17 cellular contexts compared by ENCODE assay signal in the genomic region with DNA sequence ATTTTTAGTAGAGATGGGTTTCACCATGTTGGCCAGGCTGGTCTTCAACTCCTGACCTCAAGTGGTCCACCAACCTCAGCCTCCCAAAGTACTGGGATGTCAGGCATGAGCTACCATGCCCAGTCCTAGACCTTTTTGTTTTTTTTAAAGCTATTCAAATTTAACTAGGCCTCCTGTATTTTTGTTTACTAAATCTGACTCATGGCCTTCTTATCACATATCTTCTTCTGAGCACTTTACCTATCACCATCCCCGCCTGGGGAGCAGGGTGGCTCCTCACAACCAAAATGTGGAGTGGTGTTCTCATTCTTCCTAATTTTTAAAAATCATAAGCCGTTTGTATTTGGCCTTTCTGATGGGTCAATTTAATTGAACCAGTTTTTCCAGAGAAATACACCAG.
DNase-seq lines count a peak whose midpoint lies in the region; ATAC-seq and TF ChIP-seq lines count a peak whose summit lies in the region.
"Had no signal": no experiment of that assay in that cellular context is flagged by ENCODE, and none has a peak within 500 bp of the region (broad histone marks: within the 10 kb centered on the region; RNA-seq: fewer than 3 reads in every experiment).

No MANE protein-coding gene starts in this region.

- no peak overlapping the region for H3K9ac ChIP-seq in HUES6 (ENCODE audit: low read length)

- H3K27ac ChIP-seq in cardiac muscle cell = peak overlapping the region; percentile 22
- no peak overlapping the region for H3K27ac ChIP-seq in heart left ventricle
- peak overlapping the region; percentile 56 for H3K27ac ChIP-seq in HUES6 (ENCODE audit: low read depth, low read length)

- peaks cover 86% of the 10 kb centered on the region for H3K36me3 ChIP-seq in cardiac muscle cell
- peaks cover 0 to 45% (median 22%) of the 10 kb centered on the region in 9 donors for H3K36me3 ChIP-seq in heart left ventricle
- peaks cover 68% of the 10 kb centered on the region for H3K36me3 ChIP-seq in HUES6 (ENCODE audit: control insufficient read depth, insufficient read depth, low read length)
- H3K36me3 ChIP-seq: BE2C had no signal

- H3K27me3 Mint-ChIP-seq in chondrocyte (ENCODE audit: low read depth) = no peaks in the 10 kb centered on the region
- H3K27me3 Mint-ChIP-seq: CD4-positive, CD25-positive, alpha-beta regulatory T cell had no signal

- WGBS in heart left ventricle, 4 donors = 74 to 82% (median 79%) methylated on average over 2 of the region's 2 CpGs

- DNase-seq in cardiac muscle cell (ENCODE audit: low read depth in 1 of 2, low spot score in 1 of 2) = no peak
- no peak for DNase-seq in heart left ventricle
- DNase-seq in chondrocyte (ENCODE audit: low spot score) = no peak
- no peak for DNase-seq in HPDE6-E6E7 (ENCODE audit: extremely low spot score)
- DNase-seq: ACHN; BE2C; C1 segment of cervical spinal cord; CD4-positive, CD25-positive, alpha-beta regulatory T cell; CD8-positive, alpha-beta memory T cell; COR-L47; DMS79 treated with DMSO at 0.1 percent for 48 hours; GF-D8; GOT3; H7; HFFc6 had no signal

- peaks cover 31% of the 10 kb centered on the region for H3K4me1 Mint-ChIP-seq in chondrocyte (ENCODE audit: low read depth)
- H3K4me1 Mint-ChIP-seq: CD8-positive, alpha-beta memory T cell had no signal

- H3K9me3 ChIP-seq in cardiac muscle cell (ENCODE audit: low read depth) = no peaks in the 10 kb centered on the region
- peaks cover 0 to 6% (median 0%) of the 10 kb centered on the region in 12 donors for H3K9me3 ChIP-seq in heart left ventricle
- H3K9me3 ChIP-seq in HUES6 (ENCODE audit: control insufficient read depth, insufficient read depth, low read depth, low read length) = no peaks in the 10 kb centered on the region
- H3K9me3 ChIP-seq: BE2C had no signal

- H3K4me1 ChIP-seq in cardiac muscle cell (ENCODE audit: low read depth) (peaks cover 12% of the 10 kb centered on the region), heart left ventricle (peaks cover 0 to 33% (median 2%) of the 10 kb centered on the region in 12 donors), HUES6 (ENCODE audit: control insufficient read depth, insufficient read depth, low read length) (peaks cover 33% of the 10 kb centered on the region)
- H3K4me1 ChIP-seq: BE2C had no signal

- no peak overlapping the region for H3K4me3 Mint-ChIP-seq in chondrocyte (ENCODE audit: unreplicated experiment)
- H3K4me3 Mint-ChIP-seq: CD4-positive, CD25-positive, alpha-beta regulatory T cell; CD8-positive, alpha-beta memory T cell; HFFc6 had no signal

- H3K9me3 Mint-ChIP-seq in chondrocyte (ENCODE audit: low read depth) = no peaks in the 10 kb centered on the region
- H3K9me3 Mint-ChIP-seq: CD8-positive, alpha-beta memory T cell; HFFc6 had no signal

- intact Hi-C loops in heart left ventricle (cut with DNase I) = no loop called here

- TF ChIP-seq POLR2A in heart left ventricle (IDR thresholded peaks at IDR 0.05) = no peak

- H3K27ac Mint-ChIP-seq in chondrocyte (ENCODE audit: unreplicated experiment) = peak overlapping the region; percentile 27
- H3K27ac Mint-ChIP-seq: CD4-positive, CD25-positive, alpha-beta regulatory T cell; CD8-positive, alpha-beta memory T cell; HFFc6 had no signal

- H3K36me3 Mint-ChIP-seq in chondrocyte (ENCODE audit: low read depth) = peaks cover 59% of the 10 kb centered on the region
- H3K36me3 Mint-ChIP-seq: CD4-positive, CD25-positive, alpha-beta regulatory T cell; CD8-positive, alpha-beta memory T cell had no signal

- no peak for TF ChIP-seq CTCF in cardiac muscle cell (IDR thresholded peaks at IDR 0.05; ENCODE audit: low read depth, low read length)
- no peak for TF ChIP-seq CTCF in heart left ventricle (IDR thresholded peaks at IDR 0.05)
- no peak for TF ChIP-seq CTCF in chondrocyte (IDR thresholded peaks at IDR 0.05)

- ATAC-seq in heart left ventricle (no peak), GM18870 (IDR thresholded peaks at IDR 0.05; ENCODE audit: unreplicated experiment) (no peak)

- H3K4me3 ChIP-seq in cardiac muscle cell = no peak overlapping the region
- H3K4me3 ChIP-seq in heart left ventricle = no peak overlapping the region
- H3K4me3 ChIP-seq in HUES6 (ENCODE audit: low read depth, low read length) = no peak overlapping the region

- no peaks in the 10 kb centered on the region for H3K27me3 ChIP-seq in cardiac muscle cell
- no peaks in the 10 kb centered on the region for H3K27me3 ChIP-seq in heart left ventricle
- H3K27me3 ChIP-seq in HUES6 (ENCODE audit: control insufficient read depth, insufficient read depth, low read length) = no peaks in the 10 kb centered on the region
- H3K27me3 ChIP-seq: BE2C had no signal

Comparison
In these comparisons a context has a peak if more than half of its experiments do, and no peak if none do; other contexts are left out.
1. H3K27ac ChIP-seq: peak in cardiac muscle cell (single experiment) and HUES6 (single experiment); none in heart left ventricle (0 of 12).